In the genomic region with DNA sequence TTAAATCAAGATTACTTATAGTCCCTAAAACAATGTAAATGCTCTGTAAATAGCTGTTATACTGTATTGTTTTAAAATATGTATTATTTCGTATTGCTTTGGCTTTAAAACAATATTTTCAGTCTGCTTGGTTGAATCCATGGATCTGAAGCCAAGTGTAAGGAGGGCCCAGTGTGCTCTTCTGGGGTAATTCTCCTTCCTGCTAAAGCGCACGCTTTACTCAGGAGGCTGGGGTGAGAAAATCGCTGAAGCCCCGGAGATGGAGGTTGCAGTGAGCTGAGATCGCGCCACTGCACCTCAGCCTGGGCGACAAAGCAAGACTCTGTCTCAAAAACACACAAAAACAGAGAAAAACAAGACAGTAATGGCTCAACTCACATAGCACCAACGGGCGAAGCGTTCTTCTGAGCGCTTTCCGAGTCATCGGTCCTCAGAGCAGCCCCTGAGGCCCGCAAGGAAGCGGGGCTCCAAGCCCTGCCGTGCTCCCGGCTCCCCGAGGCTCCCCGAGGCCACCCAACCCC, we compare ENCODE assay signal across 2 cellular contexts.
TF ChIP-seq lines count a peak whose summit lies in the region.

No MANE protein-coding gene starts in this region.

TF ChIP-seq in WTC11, 78 proteins besides CTCF, POLR2A, EP300 and RAD21:
- TF ChIP-seq TEAD4 (CRISPR knock-in tag; IDR thresholded peaks at IDR 0.05) = no peak
- no peak for TF ChIP-seq MYBL2 (CRISPR knock-in tag; IDR thresholded peaks at IDR 0.05)
- TF ChIP-seq, protein P1, sequence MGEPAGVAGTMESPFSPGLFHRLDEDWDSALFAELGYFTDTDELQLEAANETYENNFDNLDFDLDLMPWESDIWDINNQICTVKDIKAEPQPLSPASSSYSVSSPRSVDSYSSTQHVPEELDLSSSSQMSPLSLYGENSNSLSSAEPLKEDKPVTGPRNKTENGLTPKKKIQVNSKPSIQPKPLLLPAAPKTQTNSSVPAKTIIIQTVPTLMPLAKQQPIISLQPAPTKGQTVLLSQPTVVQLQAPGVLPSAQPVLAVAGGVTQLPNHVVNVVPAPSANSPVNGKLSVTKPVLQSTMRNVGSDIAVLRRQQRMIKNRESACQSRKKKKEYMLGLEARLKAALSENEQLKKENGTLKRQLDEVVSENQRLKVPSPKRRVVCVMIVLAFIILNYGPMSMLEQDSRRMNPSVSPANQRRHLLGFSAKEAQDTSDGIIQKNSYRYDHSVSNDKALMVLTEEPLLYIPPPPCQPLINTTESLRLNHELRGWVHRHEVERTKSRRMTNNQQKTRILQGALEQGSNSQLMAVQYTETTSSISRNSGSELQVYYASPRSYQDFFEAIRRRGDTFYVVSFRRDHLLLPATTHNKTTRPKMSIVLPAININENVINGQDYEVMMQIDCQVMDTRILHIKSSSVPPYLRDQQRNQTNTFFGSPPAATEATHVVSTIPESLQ (CRISPR knock-in tag; IDR thresholded peaks at IDR 0.05) = no peak
- TF ChIP-seq CBFB (CRISPR knock-in tag; IDR thresholded peaks at IDR 0.05; ENCODE audit: low read depth) = no peak
- TF ChIP-seq, protein P2, sequence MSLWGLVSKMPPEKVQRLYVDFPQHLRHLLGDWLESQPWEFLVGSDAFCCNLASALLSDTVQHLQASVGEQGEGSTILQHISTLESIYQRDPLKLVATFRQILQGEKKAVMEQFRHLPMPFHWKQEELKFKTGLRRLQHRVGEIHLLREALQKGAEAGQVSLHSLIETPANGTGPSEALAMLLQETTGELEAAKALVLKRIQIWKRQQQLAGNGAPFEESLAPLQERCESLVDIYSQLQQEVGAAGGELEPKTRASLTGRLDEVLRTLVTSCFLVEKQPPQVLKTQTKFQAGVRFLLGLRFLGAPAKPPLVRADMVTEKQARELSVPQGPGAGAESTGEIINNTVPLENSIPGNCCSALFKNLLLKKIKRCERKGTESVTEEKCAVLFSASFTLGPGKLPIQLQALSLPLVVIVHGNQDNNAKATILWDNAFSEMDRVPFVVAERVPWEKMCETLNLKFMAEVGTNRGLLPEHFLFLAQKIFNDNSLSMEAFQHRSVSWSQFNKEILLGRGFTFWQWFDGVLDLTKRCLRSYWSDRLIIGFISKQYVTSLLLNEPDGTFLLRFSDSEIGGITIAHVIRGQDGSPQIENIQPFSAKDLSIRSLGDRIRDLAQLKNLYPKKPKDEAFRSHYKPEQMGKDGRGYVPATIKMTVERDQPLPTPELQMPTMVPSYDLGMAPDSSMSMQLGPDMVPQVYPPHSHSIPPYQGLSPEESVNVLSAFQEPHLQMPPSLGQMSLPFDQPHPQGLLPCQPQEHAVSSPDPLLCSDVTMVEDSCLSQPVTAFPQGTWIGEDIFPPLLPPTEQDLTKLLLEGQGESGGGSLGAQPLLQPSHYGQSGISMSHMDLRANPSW (CRISPR knock-in tag; conservative IDR thresholded peaks at IDR 0.05; ENCODE audit: low read depth) = no peak
- no peak for TF ChIP-seq ZNF423 (CRISPR knock-in tag; IDR thresholded peaks at IDR 0.05)
- no peak for TF ChIP-seq NR2C2 (CRISPR knock-in tag; IDR thresholded peaks at IDR 0.05)
- no peak for TF ChIP-seq GRHL2 (CRISPR knock-in tag; IDR thresholded peaks at IDR 0.05; ENCODE audit: insufficient replicate concordance, severe bottlenecking)
- TF ChIP-seq OVOL2 (CRISPR knock-in tag; IDR thresholded peaks at IDR 0.05; ENCODE audit: borderline replicate concordance) = no peak
- no peak for TF ChIP-seq NR3C1 (CRISPR knock-in tag; conservative IDR thresholded peaks at IDR 0.05; ENCODE audit: low read depth)
- no peak for TF ChIP-seq PRRX2 (CRISPR knock-in tag; IDR thresholded peaks at IDR 0.05)
- no peak for TF ChIP-seq ETV6 (CRISPR knock-in tag; IDR thresholded peaks at IDR 0.05)
- TF ChIP-seq, protein P3, sequence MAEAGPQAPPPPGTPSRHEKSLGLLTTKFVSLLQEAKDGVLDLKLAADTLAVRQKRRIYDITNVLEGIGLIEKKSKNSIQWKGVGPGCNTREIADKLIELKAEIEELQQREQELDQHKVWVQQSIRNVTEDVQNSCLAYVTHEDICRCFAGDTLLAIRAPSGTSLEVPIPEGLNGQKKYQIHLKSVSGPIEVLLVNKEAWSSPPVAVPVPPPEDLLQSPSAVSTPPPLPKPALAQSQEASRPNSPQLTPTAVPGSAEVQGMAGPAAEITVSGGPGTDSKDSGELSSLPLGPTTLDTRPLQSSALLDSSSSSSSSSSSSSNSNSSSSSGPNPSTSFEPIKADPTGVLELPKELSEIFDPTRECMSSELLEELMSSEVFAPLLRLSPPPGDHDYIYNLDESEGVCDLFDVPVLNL (CRISPR knock-in tag; IDR thresholded peaks at IDR 0.05; ENCODE audit: borderline replicate concordance, low read depth) = no peak
- TF ChIP-seq ARID4B (CRISPR knock-in tag; IDR thresholded peaks at IDR 0.05; ENCODE audit: borderline replicate concordance) = no peak
- TF ChIP-seq NFE2L1 (CRISPR knock-in tag; IDR thresholded peaks at IDR 0.05) = no peak
- TF ChIP-seq JUN (CRISPR knock-in tag; IDR thresholded peaks at IDR 0.05) = no peak
- TF ChIP-seq ZNF121 (CRISPR knock-in tag; IDR thresholded peaks at IDR 0.05) = no peak

TF ChIP-seq in HepG2, 621 proteins besides CTCF, POLR2A, EP300 and RAD21 (continues in another document):
- TF ChIP-seq ZNF747 (CRISPR knock-in tag; IDR thresholded peaks at IDR 0.05; ENCODE audit: borderline replicate concordance) = peak; percentile 66; the same call in 1 of the 2 replicates
- TF ChIP-seq NCOA2 (CRISPR knock-in tag; IDR thresholded peaks at IDR 0.05) = no peak
- TF ChIP-seq ZSCAN30 (CRISPR knock-in tag; IDR thresholded peaks at IDR 0.05) = no peak
- TF ChIP-seq BRD4 (CRISPR knock-in tag; IDR thresholded peaks at IDR 0.05) = no peak
- TF ChIP-seq KLF6 (CRISPR knock-in tag; IDR thresholded peaks at IDR 0.05) = peak; percentile 71; the same call in 1 of the 2 replicates
- TF ChIP-seq ZNF350 (CRISPR knock-in tag; IDR thresholded peaks at IDR 0.05; ENCODE audit: borderline replicate concordance, low read depth) = no peak
- TF ChIP-seq NFYC (CRISPR knock-in tag; IDR thresholded peaks at IDR 0.05) = no peak
- TF ChIP-seq ZNF235 (CRISPR knock-in tag; IDR thresholded peaks at IDR 0.05; ENCODE audit: borderline replicate concordance) = no peak
- no peak for TF ChIP-seq HNRNPH1 (optimal IDR thresholded peaks at IDR 0.05; ENCODE audit: low read depth, low read length)
- TF ChIP-seq PLSCR1 (CRISPR knock-in tag; IDR thresholded peaks at IDR 0.05; ENCODE audit: borderline replicate concordance) = no peak; the same call in 1 of the 2 replicates
- no peak for TF ChIP-seq ZNF800 (CRISPR knock-in tag; IDR thresholded peaks at IDR 0.05)
- TF ChIP-seq, protein P4, sequence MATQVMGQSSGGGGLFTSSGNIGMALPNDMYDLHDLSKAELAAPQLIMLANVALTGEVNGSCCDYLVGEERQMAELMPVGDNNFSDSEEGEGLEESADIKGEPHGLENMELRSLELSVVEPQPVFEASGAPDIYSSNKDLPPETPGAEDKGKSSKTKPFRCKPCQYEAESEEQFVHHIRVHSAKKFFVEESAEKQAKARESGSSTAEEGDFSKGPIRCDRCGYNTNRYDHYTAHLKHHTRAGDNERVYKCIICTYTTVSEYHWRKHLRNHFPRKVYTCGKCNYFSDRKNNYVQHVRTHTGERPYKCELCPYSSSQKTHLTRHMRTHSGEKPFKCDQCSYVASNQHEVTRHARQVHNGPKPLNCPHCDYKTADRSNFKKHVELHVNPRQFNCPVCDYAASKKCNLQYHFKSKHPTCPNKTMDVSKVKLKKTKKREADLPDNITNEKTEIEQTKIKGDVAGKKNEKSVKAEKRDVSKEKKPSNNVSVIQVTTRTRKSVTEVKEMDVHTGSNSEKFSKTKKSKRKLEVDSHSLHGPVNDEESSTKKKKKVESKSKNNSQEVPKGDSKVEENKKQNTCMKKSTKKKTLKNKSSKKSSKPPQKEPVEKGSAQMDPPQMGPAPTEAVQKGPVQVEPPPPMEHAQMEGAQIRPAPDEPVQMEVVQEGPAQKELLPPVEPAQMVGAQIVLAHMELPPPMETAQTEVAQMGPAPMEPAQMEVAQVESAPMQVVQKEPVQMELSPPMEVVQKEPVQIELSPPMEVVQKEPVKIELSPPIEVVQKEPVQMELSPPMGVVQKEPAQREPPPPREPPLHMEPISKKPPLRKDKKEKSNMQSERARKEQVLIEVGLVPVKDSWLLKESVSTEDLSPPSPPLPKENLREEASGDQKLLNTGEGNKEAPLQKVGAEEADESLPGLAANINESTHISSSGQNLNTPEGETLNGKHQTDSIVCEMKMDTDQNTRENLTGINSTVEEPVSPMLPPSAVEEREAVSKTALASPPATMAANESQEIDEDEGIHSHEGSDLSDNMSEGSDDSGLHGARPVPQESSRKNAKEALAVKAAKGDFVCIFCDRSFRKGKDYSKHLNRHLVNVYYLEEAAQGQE (IDR thresholded peaks at IDR 0.05; ENCODE audit: borderline replicate concordance in 1 of 2, low read depth in 1 of 2, low read length in 2 of 2) = no peak
- no peak for TF ChIP-seq ZNF691 (CRISPR knock-in tag; IDR thresholded peaks at IDR 0.05; ENCODE audit: borderline replicate concordance, low read depth)
- no peak for TF ChIP-seq ZMAT3 (CRISPR knock-in tag; conservative IDR thresholded peaks at IDR 0.05)
- peak; percentile 41; the same call in 1 of the 2 replicates for TF ChIP-seq ZNF501 (CRISPR knock-in tag; IDR thresholded peaks at IDR 0.05)
- TF ChIP-seq ARID4A (CRISPR knock-in tag; IDR thresholded peaks at IDR 0.05; ENCODE audit: borderline replicate concordance) = 0 out of 2 replicates have a peak, but pooled peaks have one; percentile 49
- peak; percentile 26; the same call in 1 of the 2 replicates for TF ChIP-seq REL (CRISPR knock-in tag; conservative IDR thresholded peaks at IDR 0.05)
- TF ChIP-seq FOXA3 (CRISPR knock-in tag; IDR thresholded peaks at IDR 0.05) = 0 out of 2 replicates have a peak, but pooled peaks have one; percentile 4
- TF ChIP-seq ZNF263 (CRISPR knock-in tag; IDR thresholded peaks at IDR 0.05) = peak; percentile 90
- no peak; the same call in 1 of the 2 replicates for TF ChIP-seq ZNF205 (CRISPR knock-in tag; IDR thresholded peaks at IDR 0.05)
- TF ChIP-seq ZNF317 (CRISPR knock-in tag; IDR thresholded peaks at IDR 0.05) = no peak
- no peak for TF ChIP-seq REPIN1 (CRISPR knock-in tag; IDR thresholded peaks at IDR 0.05; ENCODE audit: borderline replicate concordance, low read depth)
- TF ChIP-seq ZNF333 (CRISPR knock-in tag; IDR thresholded peaks at IDR 0.05; ENCODE audit: borderline replicate concordance) = no peak
- TF ChIP-seq ZNF776 (CRISPR knock-in tag; IDR thresholded peaks at IDR 0.05) = no peak
- no peak for TF ChIP-seq SALL2 (CRISPR knock-in tag; IDR thresholded peaks at IDR 0.05)
